ENCODE assay signal across 10 cellular contexts in the genomic region with DNA sequence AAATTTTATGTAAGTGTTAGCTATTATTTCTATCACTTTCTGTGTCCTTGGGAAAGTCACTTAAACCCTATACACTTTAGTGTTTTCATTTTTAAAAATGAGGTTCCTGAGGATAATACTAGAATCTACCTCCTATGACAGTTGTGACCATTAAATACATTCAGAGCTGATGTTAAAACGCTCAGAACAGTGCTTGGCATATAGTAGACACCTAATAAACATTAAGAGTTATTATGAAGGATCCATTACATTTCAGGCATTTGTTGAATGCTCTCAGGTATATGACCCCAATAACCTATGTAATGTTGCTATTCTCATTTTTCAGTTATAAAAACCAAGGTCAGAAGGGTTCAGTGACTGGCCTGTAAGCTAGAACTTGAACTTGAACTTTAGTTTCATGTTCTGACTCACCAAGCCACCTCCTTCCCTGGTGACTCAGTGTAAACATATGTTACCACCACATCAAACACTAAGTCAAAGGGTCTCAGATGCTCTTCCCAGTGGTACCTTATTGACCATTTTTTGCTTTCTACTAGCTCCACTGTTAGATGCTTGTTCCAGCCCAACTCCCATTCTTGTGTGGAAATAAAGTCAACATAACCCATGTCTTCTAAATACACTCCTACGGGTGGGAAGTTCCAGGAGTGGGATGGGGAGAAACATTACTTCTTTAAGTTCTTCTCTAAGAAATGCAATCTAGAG. TPM values are rescaled to one million over a fixed set of nuclear protein-coding genes. Genes with fewer than 3 reads are reported as not detected.
DNase-seq lines count a peak whose midpoint lies in the region; ATAC-seq and TF ChIP-seq lines count a peak whose summit lies in the region.
"Had no signal": no experiment of that assay in that cellular context is flagged by ENCODE, and none has a peak within 500 bp of the region (broad histone marks: within the 10 kb centered on the region; RNA-seq: fewer than 3 reads in every experiment).

No MANE protein-coding gene starts in this region.

- peak; percentile 68 for DNase-seq in DMS53 (lab: John Stamatoyannopoulos, UW)
- peak; percentile 14 for DNase-seq in MV-4-11 (lab: John Stamatoyannopoulos, UW)
- DNase-seq in fibroblast of mammary gland (ENCODE audit: low read depth): peak; percentile 56
- DNase-seq in left ventricle myocardium superior: no peak
- no peak for DNase-seq in AG20443 (ENCODE audit: low spot score)
- no peak for DNase-seq in NCI-H1436 (lab: John Stamatoyannopoulos, UW)
- DNase-seq in NCI-H1694 (lab: John Stamatoyannopoulos, UW): no peak
- DNase-seq: pancreas had no signal

- no peak overlapping the region for H3K4me3 ChIP-seq in fibroblast of mammary gland (ENCODE audit: control insufficient read depth, low read depth, low read length)
- H3K4me3 ChIP-seq: pancreas had no signal

- intact Hi-C loops in left ventricle myocardium superior (cut with micrococcal nuclease): no loop called here

- ATAC-seq in GM21786 (IDR thresholded peaks at IDR 0.05; ENCODE audit: unreplicated experiment) (peak; percentile 66), left ventricle myocardium superior (no peak)

- TF ChIP-seq CTCF in fibroblast of mammary gland (conservative IDR thresholded peaks at IDR 0.05; ENCODE audit: control insufficient read depth, insufficient read depth, low read depth, low read length): no peak

RNA-seq across cellular contexts. Expression of a gene that starts 47.6 kb away (rescaled TPM):
- not detected for total RNA-seq in left ventricle myocardium superior
- total RNA-seq: T-helper 1 cell treated with Interleukin-12 subunit alpha and Interleukin-12 subunit beta and Interleukin-4 antibody, amounts not matched to agents 30 ng/mL and 1 ng/mL, for 36 hours had no signal

Comparison
In these comparisons a context has a peak if more than half of its experiments do, and no peak if none do; other contexts are left out.
1. DNase-seq: peak in DMS53 (single experiment), MV-4-11 (single experiment) and fibroblast of mammary gland (single experiment); none in left ventricle myocardium superior (single experiment), AG20443 (single experiment), NCI-H1436 (single experiment) and NCI-H1694 (single experiment).